ENCODE assay signal across 8 cellular contexts in the genomic region with DNA sequence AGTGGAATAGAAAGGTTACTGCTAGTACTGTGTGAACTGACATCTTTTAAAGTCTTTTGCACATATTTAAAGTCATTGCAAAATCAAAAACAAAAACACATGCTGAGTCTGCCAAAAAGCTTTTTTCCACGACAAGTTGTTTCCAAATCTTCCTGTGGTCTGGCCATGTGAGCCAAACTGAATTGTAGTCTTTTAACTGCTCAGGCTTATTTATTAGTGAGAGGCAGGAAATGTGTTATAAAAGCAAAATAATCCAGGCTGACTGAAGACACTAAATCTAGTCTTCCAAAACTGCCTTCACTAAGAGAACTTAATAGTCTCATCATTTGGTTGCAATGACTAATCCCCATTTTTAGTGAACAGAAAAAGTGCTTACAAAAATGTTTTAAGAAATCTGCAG. TPM values are rescaled to one million over a fixed set of nuclear protein-coding genes. Genes with fewer than 3 reads are reported as not detected.
DNase-seq lines count a peak whose midpoint lies in the region; FAIRE-seq and TF ChIP-seq lines count a peak whose summit lies in the region.

No MANE protein-coding gene starts in this region.

- H3K4me3 ChIP-seq in PC-9 (peak overlapping the region; percentile 76; the same call in 1 of the 2 replicates), esophagus squamous epithelium (peak overlapping the region in 3 of 4 donors; percentile 76 to 87 (median 86)), rectal smooth muscle tissue (ENCODE audit: low read length) (peak overlapping the region; percentile 23), trophoblast cell (ENCODE audit: low read depth, low read length) (no peak overlapping the region), small intestine (ENCODE audit: low read depth in 1 of 2, low read length in 2 of 2) (no peak overlapping the region), H7 (ENCODE audit: insufficient read depth, low read depth, low read length) (no peak overlapping the region)

- H3K9me3 ChIP-seq in PC-9 (ENCODE audit: insufficient read depth, low read depth), result no peaks in the 10 kb centered on the region
- H3K9me3 ChIP-seq in esophagus squamous epithelium, result no peaks in the 10 kb centered on the region
- no peaks in the 10 kb centered on the region for H3K9me3 ChIP-seq in trophoblast cell (ENCODE audit: insufficient read depth, low read depth, low read length)
- H3K9me3 ChIP-seq in small intestine (ENCODE audit: control insufficient read depth, low read depth), result no peaks in the 10 kb centered on the region

- no peak overlapping the region for H2AFZ ChIP-seq in PC-9
- no peak overlapping the region for H2AFZ ChIP-seq in trophoblast cell (ENCODE audit: insufficient read depth, low read length, poor library complexity)

- no peak overlapping the region for H4K91ac ChIP-seq in trophoblast cell (ENCODE audit: low read depth, low read length)

- no TSS peak for BruUV-seq in PC-9 (replicated peaks; lab: Mats Ljungman, UMichigan)

- no peak overlapping the region for H2BK120ac ChIP-seq in trophoblast cell (ENCODE audit: insufficient read depth, low read length, poor library complexity)

- peak; percentile 21 for DNase-seq in COLO829 (ENCODE audit: low spot score)
- DNase-seq in PC-9, result no peak
- DNase-seq in esophagus squamous epithelium (lab: John Stamatoyannopoulos, UW), result no peak
- DNase-seq in trophoblast cell, result no peak
- no peak for DNase-seq in small intestine
- no peak for DNase-seq in SHP77 treated with DMSO at 0.1 percent for 48 hours (lab: John Stamatoyannopoulos, UW)
- DNase-seq in H7, result no peak

- no peak overlapping the region for H3K14ac ChIP-seq in trophoblast cell (ENCODE audit: low read length)

- CTCF ChIA-PET in PC-9 (lab: Charles Lee), result no interaction called here

- TF ChIP-seq CTCF in PC-9 (conservative IDR thresholded peaks at IDR 0.05) (no peak), esophagus squamous epithelium (IDR thresholded peaks at IDR 0.05) (no peak)

- no peaks in the 10 kb centered on the region for H3K27me3 ChIP-seq in PC-9 (ENCODE audit: insufficient read depth, low read depth)
- no peaks in the 10 kb centered on the region for H3K27me3 ChIP-seq in esophagus squamous epithelium
- no peaks in the 10 kb centered on the region for H3K27me3 ChIP-seq in rectal smooth muscle tissue (ENCODE audit: control insufficient read depth, insufficient read depth, low read length)
- H3K27me3 ChIP-seq in trophoblast cell (ENCODE audit: insufficient read depth, low read length), result no peaks in the 10 kb centered on the region
- no peaks in the 10 kb centered on the region for H3K27me3 ChIP-seq in small intestine (ENCODE audit: control insufficient read depth in 2 of 2, insufficient read depth in 2 of 2, low read length in 2 of 2)
- no peaks in the 10 kb centered on the region for H3K27me3 ChIP-seq in H7 (ENCODE audit: control insufficient read depth, insufficient read depth, low read length)

- H3K4me2 ChIP-seq in PC-9, result peak overlapping the region; percentile 78
- H3K4me2 ChIP-seq in trophoblast cell (ENCODE audit: low read length), result no peak overlapping the region

- no peak overlapping the region for H3K27ac ChIP-seq in PC-9
- peak overlapping the region in 3 of 4 donors; percentile 36 to 98 (median 98) for H3K27ac ChIP-seq in esophagus squamous epithelium
- H3K27ac ChIP-seq in rectal smooth muscle tissue (ENCODE audit: low read depth, low read length), result no peak overlapping the region
- H3K27ac ChIP-seq in trophoblast cell (ENCODE audit: low read depth, low read length), result no peak overlapping the region
- H3K27ac ChIP-seq in small intestine (ENCODE audit: low read depth in 1 of 2, low read length in 1 of 2), result no peak overlapping the region

- H4K8ac ChIP-seq in trophoblast cell (ENCODE audit: low read depth, low read length), result no peak overlapping the region

- no peaks in the 10 kb centered on the region for H4K20me1 ChIP-seq in PC-9 (ENCODE audit: insufficient read depth)

- POLR2A ChIA-PET in PC-9 (lab: Charles Lee; ENCODE audit: unreplicated experiment), result no interaction called here

- no peak overlapping the region for H4K12ac ChIP-seq in trophoblast cell (ENCODE audit: low read depth, low read length)

- no peak overlapping the region for H3K9ac ChIP-seq in rectal smooth muscle tissue (ENCODE audit: low read length)
- no peak overlapping the region for H3K9ac ChIP-seq in trophoblast cell (ENCODE audit: low read length)

- peaks cover 10% of the 10 kb centered on the region for H3K36me3 ChIP-seq in PC-9 (ENCODE audit: low read depth)
- peaks cover 0 to 9% (median 0%) of the 10 kb centered on the region in 3 donors for H3K36me3 ChIP-seq in esophagus squamous epithelium
- no peaks in the 10 kb centered on the region for H3K36me3 ChIP-seq in rectal smooth muscle tissue (ENCODE audit: control insufficient read depth, insufficient read depth, low read length)
- H3K36me3 ChIP-seq in trophoblast cell (ENCODE audit: control insufficient read depth in 1 of 2, insufficient read depth in 2 of 2, low read length in 2 of 2), result peaks cover 0 to 2% of the 10 kb centered on the region in 2 experiments
- H3K36me3 ChIP-seq in small intestine (ENCODE audit: control insufficient read depth in 2 of 2, insufficient read depth in 2 of 2, low read length in 2 of 2), result no peaks in the 10 kb centered on the region
- no peaks in the 10 kb centered on the region for H3K36me3 ChIP-seq in H7 (replicated peaks; ENCODE audit: control insufficient read depth, insufficient read depth, low read length)

- no peak for FAIRE-seq in small intestine (lab: Jason Lieb, UNC)

- WGBS in esophagus squamous epithelium, 2 donors, result 5 to 17% methylated on average over 1 of the region's 1 CpG
- WGBS in trophoblast cell (ENCODE audit: extremely low coverage, insufficient coverage, insufficient read length), result no CpG with 5 or more reads among the region's 1 CpG
- WGBS in small intestine, 3 donors, result 15 to 51% (median 34%) methylated on average over 1 of the region's 1 CpG

- TF ChIP-seq POLR2A in esophagus squamous epithelium (IDR thresholded peaks at IDR 0.05), result no peak

- no peak overlapping the region for H2BK12ac ChIP-seq in trophoblast cell (ENCODE audit: low read length)

- H3K4ac ChIP-seq in trophoblast cell (ENCODE audit: low read depth, low read length), result no peak overlapping the region

- H3K9me2 ChIP-seq in PC-9 (ENCODE audit: insufficient read depth), result no peaks in the 10 kb centered on the region

- no peak overlapping the region for H3K18ac ChIP-seq in trophoblast cell (ENCODE audit: low read length)

- intact Hi-C loops in PC-9 (cut with micrococcal nuclease; ENCODE audit: unreplicated experiment) (no loop called here), esophagus squamous epithelium (cut with DNase I) (no loop called here)

- peaks cover 9% of the 10 kb centered on the region for H3K79me1 ChIP-seq in trophoblast cell (ENCODE audit: low read length)

- H3K4me1 ChIP-seq in PC-9 (replicated peaks; ENCODE audit: insufficient read depth) (peaks cover 21% of the 10 kb centered on the region), esophagus squamous epithelium (peaks cover 16 to 42% (median 20%) of the 10 kb centered on the region in 3 donors), rectal smooth muscle tissue (ENCODE audit: control insufficient read depth, insufficient read depth, low read length) (peaks cover 18% of the 10 kb centered on the region), trophoblast cell (ENCODE audit: control insufficient read depth in 1 of 2, insufficient read depth in 2 of 2, low read length in 2 of 2) (peaks cover 12 to 13% of the 10 kb centered on the region in 2 experiments), small intestine (ENCODE audit: control insufficient read depth in 2 of 2, insufficient read depth in 1 of 2, low read depth in 1 of 2, low read length in 1 of 2) (peaks cover 10 to 22% of the 10 kb centered on the region in 2 donors)

- no peaks in the 10 kb centered on the region; the same call in 1 of the 2 replicates for H3F3A ChIP-seq in PC-9 (ENCODE audit: insufficient read depth, low read depth)

- no peak overlapping the region for H2BK5ac ChIP-seq in trophoblast cell (ENCODE audit: low read depth, low read length, poor library complexity)

- H3K23ac ChIP-seq in trophoblast cell (ENCODE audit: low read length), result no peak overlapping the region

- H2AK5ac ChIP-seq in trophoblast cell (ENCODE audit: low read length), result no peak overlapping the region

- peaks cover 29% of the 10 kb centered on the region for H3K79me2 ChIP-seq in PC-9 (ENCODE audit: low read depth)
- H3K79me2 ChIP-seq in trophoblast cell (ENCODE audit: control insufficient read depth, insufficient read depth, low read length, poor library complexity), result peaks cover 11% of the 10 kb centered on the region

RNA-seq across cellular contexts. Expression of a gene that starts 2.3 kb away (rescaled TPM):
- 12.3 and 17.4 TPM in 2 replicates for total RNA-seq in PC-9 (2021)
- 10 to 100 TPM; 11.7 to 28.4 (median 20.1) TPM for total RNA-seq in esophagus squamous epithelium
- 18.5 and 19.1 TPM in 2 replicates for polyA plus RNA-seq in trophoblast cell (2013)
- polyA plus RNA-seq in small intestine, result 10 to 100 TPM; 35.1 to 63.1 (median 35.7) TPM
- 13.0 and 16.7 TPM in 2 replicates for total RNA-seq in H7 (2014; rRNA removed; shearing (Covaris generic))

RNA-seq across cellular contexts. Expression of a gene that starts 14.3 kb away (rescaled TPM):
- not detected in 2 replicates for total RNA-seq in PC-9 (2021)
- total RNA-seq in esophagus squamous epithelium, result under 1 TPM in 1 of 4 donors, not detected in 3; 0.27 TPM
- 3.2 and 4.2 TPM in 2 replicates for polyA plus RNA-seq in trophoblast cell (2013)
- polyA plus RNA-seq in small intestine, result 1 to 10 TPM in 1 of 3 donors, under 1 TPM in 1, not detected in 1; 0.34 to 1.6 TPM
- 0.07 and 0.17 TPM in 2 replicates for total RNA-seq in H7 (2014; rRNA removed; shearing (Covaris generic))

RNA-seq across cellular contexts. Expression of a gene that starts 37.0 kb away (rescaled TPM):
- total RNA-seq in PC-9 (2021), result 3.9 TPM in 1 of 2 replicates, not detected in the other
- total RNA-seq in esophagus squamous epithelium, result not detected
- not detected in 2 replicates for polyA plus RNA-seq in trophoblast cell (2013)
- not detected for polyA plus RNA-seq in small intestine
- total RNA-seq in H7 (2014; rRNA removed; shearing (Covaris generic)), result 1,165 and 1,374 TPM in 2 replicates

Comparison
In these comparisons a context has a peak if more than half of its experiments do, and no peak if none do; other contexts are left out.
1. H3K27ac ChIP-seq: peak in esophagus squamous epithelium (3 of 4); none in PC-9 (single experiment), rectal smooth muscle tissue (single experiment), trophoblast cell (single experiment) and small intestine (0 of 2).
2. H3K4me3 ChIP-seq: peak in PC-9 (single experiment), esophagus squamous epithelium (3 of 4) and rectal smooth muscle tissue (single experiment); none in trophoblast cell (single experiment), small intestine (0 of 2) and H7 (single experiment).
3. RNA of a gene that starts 37.0 kb away (total RNA-seq): 1,165 to 1,374 TPM in H7; 3.9 TPM in PC-9 and not detected in esophagus squamous epithelium; every median in the first group is over 100 times any median in the second.